ENCODE assay signal across 11 cellular contexts in the genomic region with DNA sequence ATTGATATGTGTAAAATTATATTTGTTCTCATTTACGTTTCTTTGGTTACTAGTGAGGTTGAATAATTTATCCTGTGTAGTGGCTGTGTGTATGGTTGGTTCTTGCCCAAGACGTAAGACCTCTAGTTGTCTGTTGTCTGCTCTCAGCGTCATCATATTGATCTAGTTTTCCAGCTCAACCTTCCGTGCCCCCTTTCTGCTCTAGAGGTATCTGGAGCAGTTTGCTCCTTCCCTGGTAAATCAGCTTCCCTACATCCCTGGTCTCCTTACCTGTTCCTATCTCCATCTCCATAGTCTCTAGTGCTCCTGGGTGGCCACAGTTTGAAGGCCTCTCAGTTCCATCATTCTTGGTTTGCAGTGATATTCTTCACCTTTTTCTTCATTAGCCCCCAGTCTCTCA. TPM values are rescaled to one million over a fixed set of nuclear protein-coding genes. Genes with fewer than 3 reads are reported as not detected.
DNase-seq lines count a peak whose midpoint lies in the region; ATAC-seq and TF ChIP-seq lines count a peak whose summit lies in the region.
"Had no signal": no experiment of that assay in that cellular context is flagged by ENCODE, and none has a peak within 500 bp of the region (broad histone marks: within the 10 kb centered on the region; RNA-seq: fewer than 3 reads in every experiment).

No MANE protein-coding gene starts in this region.

- intact Hi-C loops in MCF 10A (cut with micrococcal nuclease) = no loop called here
- intact Hi-C loops in breast epithelium (cut with DNase I; ENCODE audit: low total_unique reads) = no loop called here
- intact Hi-C loops in heart right ventricle (cut with DNase I) = no loop called here

- no peak for DNase-seq in MCF 10A (ENCODE audit: unreplicated experiment)
- DNase-seq in breast epithelium (ENCODE audit: low spot score in 2 of 2) = no peak
- no peak for DNase-seq in WTC11 (ENCODE audit: low spot score)
- no peak for DNase-seq in hepatocyte (ENCODE audit: low spot score)
- no peak for DNase-seq in suprapubic skin (ENCODE audit: low spot score in 2 of 2)
- no peak for DNase-seq in heart right ventricle
- DNase-seq in C1 segment of cervical spinal cord (lab: John Stamatoyannopoulos, UW) = no peak
- DNase-seq: hypothalamus, NCI-H1436 had no signal

- WGBS in hepatocyte (ENCODE audit: low lambda C conversion rate, missing lambda C conversion rate) = 71% methylated on average over 4 of the region's 4 CpGs
- 79% methylated on average over 4 of the region's 4 CpGs for WGBS in suprapubic skin
- 79 to 82% methylated on average over 4 of the region's 4 CpGs for WGBS in heart right ventricle, 2 donors

- ATAC-seq in WTC11 = no peak
- no peak for ATAC-seq in heart right ventricle
- no peak for ATAC-seq in GM19395 (IDR thresholded peaks at IDR 0.05; ENCODE audit: unreplicated experiment)

- H3K4me1 ChIP-seq in breast epithelium = no peaks in the 10 kb centered on the region
- H3K4me1 ChIP-seq in hepatocyte (ENCODE audit: insufficient read depth) = peaks cover 11% of the 10 kb centered on the region
- H3K4me1 ChIP-seq in suprapubic skin = peaks cover 24% of the 10 kb centered on the region
- peaks cover 0 to 37% (median 24%) of the 10 kb centered on the region in 9 donors for H3K4me1 ChIP-seq in heart right ventricle

- H4K20me1 ChIP-seq in hepatocyte (ENCODE audit: insufficient read depth, poor library complexity, severe bottlenecking) = no peaks in the 10 kb centered on the region

- TF ChIP-seq POLR2A in breast epithelium (IDR thresholded peaks at IDR 0.05) (no peak), suprapubic skin (IDR thresholded peaks at IDR 0.05) (no peak)

- POLR2A ChIA-PET in MCF 10A (lab: Yijun Ruan, JAX) = interaction anchor here (0.7 to 6.3 kb wide), 4 partner anchors 8 to 38 kb away, joined by 3 to 74 read pairs (median 4); a partner anchor contains a TSS
- POLR2A ChIA-PET in WTC11 (lab: Charles Lee) = interaction anchor here (0.6 to 1.7 kb wide), 2 partner anchors 18 to 300 kb away, joined by 3 to 4 read pairs; a partner anchor contains a TSS

- H3K27me3 Mint-ChIP-seq in MCF 10A (ENCODE audit: insufficient read depth, unreplicated experiment) (no peaks in the 10 kb centered on the region), WTC11 (ENCODE audit: low read depth) (peaks cover 8% of the 10 kb centered on the region)

- TF ChIP-seq EP300 in suprapubic skin (IDR thresholded peaks at IDR 0.05) = no peak

- no TSS peak for BruUV-seq in MCF 10A (replicated peaks; lab: Mats Ljungman, UMichigan)

- H3K9me2 ChIP-seq in hepatocyte (replicated peaks; ENCODE audit: insufficient read depth) = no peaks in the 10 kb centered on the region

- peaks cover 12% of the 10 kb centered on the region for H3K36me3 Mint-ChIP-seq in MCF 10A (ENCODE audit: insufficient read depth, unreplicated experiment)
- no peaks in the 10 kb centered on the region for H3K36me3 Mint-ChIP-seq in WTC11

- no peak for TF ChIP-seq CTCF in MCF 10A (IDR thresholded peaks at IDR 0.05; ENCODE audit: unreplicated experiment)
- no peak for TF ChIP-seq CTCF in breast epithelium (IDR thresholded peaks at IDR 0.05)
- TF ChIP-seq CTCF in WTC11 (IDR thresholded peaks at IDR 0.05) = no peak
- TF ChIP-seq CTCF in hepatocyte (IDR thresholded peaks at IDR 0.05; ENCODE audit: poor library complexity) = no peak
- TF ChIP-seq CTCF in suprapubic skin (IDR thresholded peaks at IDR 0.05) = no peak
- TF ChIP-seq CTCF in heart right ventricle (IDR thresholded peaks at IDR 0.05) = no peak

- H3K9me3 Mint-ChIP-seq in MCF 10A (ENCODE audit: unreplicated experiment) (no peaks in the 10 kb centered on the region), WTC11 (no peaks in the 10 kb centered on the region)

- no peaks in the 10 kb centered on the region for H3K9me3 ChIP-seq in breast epithelium
- no peaks in the 10 kb centered on the region for H3K9me3 ChIP-seq in hepatocyte (ENCODE audit: low read depth)
- H3K9me3 ChIP-seq in suprapubic skin = no peaks in the 10 kb centered on the region
- H3K9me3 ChIP-seq in heart right ventricle = no peaks in the 10 kb centered on the region
- H3K9me3 ChIP-seq: thoracic aorta had no signal

- no peaks in the 10 kb centered on the region for H3K27me3 ChIP-seq in breast epithelium
- H3K27me3 ChIP-seq in hepatocyte = no peaks in the 10 kb centered on the region
- no peaks in the 10 kb centered on the region for H3K27me3 ChIP-seq in suprapubic skin
- no peaks in the 10 kb centered on the region for H3K27me3 ChIP-seq in heart right ventricle

- peak overlapping the region; percentile 87 for H3K4me3 Mint-ChIP-seq in MCF 10A (ENCODE audit: unreplicated experiment)
- peak overlapping the region; percentile 90 for H3K4me3 Mint-ChIP-seq in WTC11

- H3K27ac Mint-ChIP-seq in MCF 10A (ENCODE audit: low read depth, unreplicated experiment) (peak overlapping the region; percentile 1), WTC11 (no peak overlapping the region; the same call in 1 of the 2 replicates)

- no peak overlapping the region for H3K27ac ChIP-seq in breast epithelium
- H3K27ac ChIP-seq in hepatocyte = no peak overlapping the region
- H3K27ac ChIP-seq in suprapubic skin = no peak overlapping the region
- H3K27ac ChIP-seq in heart right ventricle = peak overlapping the region in 1 of 10 donors; percentile 91

- no peak overlapping the region for H2AFZ ChIP-seq in hepatocyte

- peaks cover 34% of the 10 kb centered on the region for H3K79me2 ChIP-seq in hepatocyte

- H3K36me3 ChIP-seq in breast epithelium (no peaks in the 10 kb centered on the region), hepatocyte (replicated peaks; ENCODE audit: insufficient read depth, low read depth) (no peaks in the 10 kb centered on the region), suprapubic skin (peaks cover 19% of the 10 kb centered on the region), heart right ventricle (peaks cover 0 to 14% (median 0%) of the 10 kb centered on the region in 9 donors)
- H3K36me3 ChIP-seq: thoracic aorta had no signal

- CTCF ChIA-PET in MCF 10A (lab: Yijun Ruan, JAX) = interaction anchor here (0.6 to 1.3 kb wide), 3 partner anchors 38 to 321 kb away, joined by 3 to 6 read pairs (median 4); no protein-coding TSS in a partner anchor
- CTCF ChIA-PET in WTC11 (lab: Charles Lee) = interaction anchor here (1.1 kb wide), 1 partner anchor 38 kb away, joined by 10 read pairs; no protein-coding TSS in a partner anchor

- peak overlapping the region; percentile 83 for H3K4me2 ChIP-seq in hepatocyte

- H3K4me3 ChIP-seq in breast epithelium (peak overlapping the region in 1 of 3 donors; percentile 92), hepatocyte (peak overlapping the region; percentile 54), suprapubic skin (peak overlapping the region; percentile 82), heart right ventricle (peak overlapping the region in 5 of 10 donors; percentile 85 to 96 (median 91))

- H3K4me1 Mint-ChIP-seq in MCF 10A (ENCODE audit: insufficient read depth, unreplicated experiment) (peaks cover 31% of the 10 kb centered on the region), WTC11 (peaks cover 39% of the 10 kb centered on the region)

TF ChIP-seq in WTC11, 78 proteins besides CTCF, POLR2A, EP300 and RAD21 (continues in another document):
- TF ChIP-seq, protein P1, sequence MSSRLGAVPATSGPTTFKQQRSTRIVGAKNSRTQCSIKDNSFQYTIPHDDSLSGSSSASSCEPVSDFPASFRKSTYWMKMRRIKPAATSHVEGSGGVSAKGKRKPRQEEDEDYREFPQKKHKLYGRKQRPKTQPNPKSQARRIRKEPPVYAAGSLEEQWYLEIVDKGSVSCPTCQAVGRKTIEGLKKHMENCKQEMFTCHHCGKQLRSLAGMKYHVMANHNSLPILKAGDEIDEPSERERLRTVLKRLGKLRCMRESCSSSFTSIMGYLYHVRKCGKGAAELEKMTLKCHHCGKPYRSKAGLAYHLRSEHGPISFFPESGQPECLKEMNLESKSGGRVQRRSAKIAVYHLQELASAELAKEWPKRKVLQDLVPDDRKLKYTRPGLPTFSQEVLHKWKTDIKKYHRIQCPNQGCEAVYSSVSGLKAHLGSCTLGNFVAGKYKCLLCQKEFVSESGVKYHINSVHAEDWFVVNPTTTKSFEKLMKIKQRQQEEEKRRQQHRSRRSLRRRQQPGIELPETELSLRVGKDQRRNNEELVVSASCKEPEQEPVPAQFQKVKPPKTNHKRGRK (CRISPR knock-in tag; IDR thresholded peaks at IDR 0.05; ENCODE audit: borderline replicate concordance) = no peak
- no peak for TF ChIP-seq MXD4 (CRISPR knock-in tag; IDR thresholded peaks at IDR 0.05; ENCODE audit: borderline replicate concordance)

RNA-seq across cellular contexts. Expression of a gene that starts 1.2 kb away (rescaled TPM):
- 26.5 and 34.4 TPM in 2 replicates for total RNA-seq in MCF 10A (2022)
- total RNA-seq in breast epithelium = 10 to 100 TPM; 14.1 to 21.6 (median 18.3) TPM
- total RNA-seq in WTC11 (2021) = 46.5 to 47.9 TPM (median 46.7 TPM) in 3 replicates
- total RNA-seq in hepatocyte = 15.5 and 28.3 TPM in 2 replicates
- polyA plus RNA-seq in hepatocyte = 10.0 and 16.9 TPM in 2 replicates
- 10 to 100 TPM; 17.0 to 38.4 (median 20.0) TPM for total RNA-seq in suprapubic skin
- 10 to 100 TPM; 13.3 to 22.7 (median 17.5) TPM for total RNA-seq in heart right ventricle
- polyA plus RNA-seq in heart right ventricle = 10 to 100 TPM; 17.0 to 17.9 TPM

RNA-seq across cellular contexts. Expression of a gene that starts 12.9 kb away (rescaled TPM):
- total RNA-seq in MCF 10A (2022) = not detected in 2 replicates
- not detected for total RNA-seq in breast epithelium
- 0.15 to 0.23 TPM (median 0.18 TPM) in 3 replicates for total RNA-seq in WTC11 (2021)
- not detected in 2 replicates for total RNA-seq in hepatocyte
- not detected in 2 replicates for polyA plus RNA-seq in hepatocyte
- total RNA-seq in suprapubic skin = not detected
- not detected for total RNA-seq in heart right ventricle
- not detected for polyA plus RNA-seq in heart right ventricle
- total RNA-seq: thoracic aorta had no signal

RNA-seq across cellular contexts. Expression of a gene that starts 17.8 kb away (rescaled TPM):
- total RNA-seq in MCF 10A (2022) (9.5 and 13.5 TPM in 2 replicates), breast epithelium (10 to 100 TPM; 21.6 to 49.6 (median 25.6) TPM), WTC11 (2021) (11.4 to 12.9 TPM (median 12.2 TPM) in 3 replicates), hepatocyte (26.9 and 36.6 TPM in 2 replicates), suprapubic skin (10 to 100 TPM in 3 of 4 donors, 1 to 10 TPM in 1; 7.4 to 34.8 (median 25.3) TPM), heart right ventricle (10 to 100 TPM; 61.2 to 96.5 (median 76.6) TPM)
- polyA plus RNA-seq in hepatocyte (31.6 and 39.7 TPM in 2 replicates), heart right ventricle (100 to 1,000 TPM; 109 to 221 TPM)

RNA-seq across cellular contexts. Expression of a gene that starts 18.9 kb away (rescaled TPM):
- total RNA-seq in MCF 10A (2022) (468 and 495 TPM in 2 replicates), breast epithelium (100 to 1,000 TPM; 180 to 223 (median 187) TPM), WTC11 (2021) (482 to 518 TPM (median 514 TPM) in 3 replicates), hepatocyte (195 and 197 TPM in 2 replicates), suprapubic skin (100 to 1,000 TPM in 3 of 4 donors, 10 to 100 TPM in 1; 99.7 to 175 (median 158) TPM), heart right ventricle (100 to 1,000 TPM; 162 to 213 (median 177) TPM)
- polyA plus RNA-seq in hepatocyte (190 TPM in 2 replicates), heart right ventricle (100 to 1,000 TPM; 209 to 332 TPM)
